ENCODE assay signal across 13 cellular contexts in the genomic region with DNA sequence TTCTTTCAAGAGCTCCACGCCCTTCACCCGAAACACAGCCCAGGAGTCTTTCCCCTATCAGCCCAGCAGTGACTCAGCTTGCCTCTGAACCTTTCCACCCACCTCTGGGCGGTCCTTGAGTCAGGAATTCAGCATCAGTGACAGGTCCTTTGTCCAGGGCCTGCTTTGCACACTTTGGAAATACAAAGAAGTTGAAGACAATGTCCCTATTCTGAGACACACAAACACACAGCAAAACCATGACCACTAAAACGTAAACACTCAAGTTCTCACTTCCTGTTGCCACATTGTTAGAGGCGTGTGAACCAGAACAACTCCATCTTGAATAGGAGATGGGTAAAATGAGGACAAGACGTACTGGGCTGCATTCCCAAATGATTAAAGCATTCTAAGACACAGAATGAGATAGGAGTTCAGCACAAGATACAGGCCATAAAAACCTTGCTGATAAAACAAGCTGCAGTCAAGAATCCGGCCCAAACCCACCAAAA. TPM values are rescaled to one million over a fixed set of nuclear protein-coding genes. Genes with fewer than 3 reads are reported as not detected.
DNase-seq lines count a peak whose midpoint lies in the region; ATAC-seq, FAIRE-seq and TF ChIP-seq lines count a peak whose summit lies in the region.
"Had no signal": no experiment of that assay in that cellular context is flagged by ENCODE, and none has a peak within 500 bp of the region (broad histone marks: within the 10 kb centered on the region; RNA-seq: fewer than 3 reads in every experiment).

No MANE protein-coding gene starts in this region.

- H3K4me3 ChIP-seq in A673 (ENCODE audit: low read depth, low read length, poor library complexity, severe bottlenecking) (no peak overlapping the region), GM23338 (no peak overlapping the region), astrocyte (ENCODE audit: insufficient read depth, low read depth, low read length) (no peak overlapping the region), keratinocyte (ENCODE audit: control insufficient read depth in 2 of 3, extremely low read depth in 1 of 3, insufficient read depth in 2 of 3, low read depth in 1 of 3, low read length in 3 of 3) (no peak overlapping the region)
- H3K4me3 ChIP-seq: BLaER1, Peyer's patch had no signal

- peaks cover 2% of the 10 kb centered on the region for H3K9me1 ChIP-seq in keratinocyte (ENCODE audit: control insufficient read depth, extremely low read depth, insufficient read depth, low read length)

- H3K36me3 Mint-ChIP-seq in GM23338 (ENCODE audit: low read depth) = no peaks in the 10 kb centered on the region; the same call in 2 of the 3 replicates
- H3K36me3 Mint-ChIP-seq in astrocyte (ENCODE audit: low read depth, unreplicated experiment) = no peaks in the 10 kb centered on the region

- DNase-seq in A673 (ENCODE audit: low spot score) = no peak
- DNase-seq in GM23338 (ENCODE audit: low spot score) = no peak
- DNase-seq in astrocyte (ENCODE audit: low read depth) = peak; percentile 76
- DNase-seq in keratinocyte (ENCODE audit: low read depth, low spot score) = peak; percentile 11
- no peak for DNase-seq in activated naive CD4-positive, alpha-beta T cell (lab: John Stamatoyannopoulos, UW)
- DNase-seq in NCI-H446 treated with DMSO at 0.1 percent for 48 hours (lab: John Stamatoyannopoulos, UW) = no peak
- no peak for DNase-seq in cortex of kidney (lab: John Stamatoyannopoulos, UW)
- DNase-seq: activated naive CD4-positive, alpha-beta T cell treated with Interleukin-2 at 50 U/mL for 16 hours; erythroblast had no signal

- FAIRE-seq in astrocyte (lab: Jason Lieb, UNC) = no peak
- peak; percentile 76 for FAIRE-seq in keratinocyte (lab: Jason Lieb, UNC)

- H3K27me3 ChIP-seq in A673 (replicated peaks; ENCODE audit: insufficient read depth, low read depth, low read length, poor library complexity) = no peaks in the 10 kb centered on the region
- no peaks in the 10 kb centered on the region for H3K27me3 ChIP-seq in GM23338 (ENCODE audit: insufficient read depth)
- no peaks in the 10 kb centered on the region for H3K27me3 ChIP-seq in astrocyte (ENCODE audit: insufficient read depth, low read length)
- no peaks in the 10 kb centered on the region for H3K27me3 ChIP-seq in keratinocyte (ENCODE audit: control insufficient read depth, extremely low read depth, insufficient read depth, low read length)
- H3K27me3 ChIP-seq: BLaER1, Peyer's patch had no signal

- no peaks in the 10 kb centered on the region for H3K9me3 Mint-ChIP-seq in GM23338
- H3K9me3 Mint-ChIP-seq in astrocyte (ENCODE audit: unreplicated experiment) = peaks cover 2% of the 10 kb centered on the region

- H3K9me3 ChIP-seq in A673 (ENCODE audit: low read depth, low read length, poor library complexity, severe bottlenecking) = no peaks in the 10 kb centered on the region
- H3K9me3 ChIP-seq in astrocyte (ENCODE audit: insufficient read depth, low read depth, low read length) = no peaks in the 10 kb centered on the region
- no peaks in the 10 kb centered on the region for H3K9me3 ChIP-seq in keratinocyte (ENCODE audit: control insufficient read depth, low read depth, low read length)
- H3K9me3 ChIP-seq: BLaER1, Peyer's patch had no signal

- H3K27ac ChIP-seq in A673 (ENCODE audit: low read depth, low read length, poor library complexity, severe bottlenecking) = peak overlapping the region; percentile 1
- H3K27ac ChIP-seq in GM23338 (ENCODE audit: low read depth) = no peak overlapping the region
- no peak overlapping the region for H3K27ac ChIP-seq in astrocyte (ENCODE audit: low read depth, low read length)
- peak overlapping the region; percentile 14 for H3K27ac ChIP-seq in keratinocyte (ENCODE audit: control insufficient read depth, insufficient read depth, low read length)
- H3K27ac ChIP-seq: BLaER1, Peyer's patch had no signal

- H3K4me3 Mint-ChIP-seq in GM23338 = no peak overlapping the region
- no peak overlapping the region for H3K4me3 Mint-ChIP-seq in astrocyte (ENCODE audit: unreplicated experiment)

- ATAC-seq in GM23338 = no peak; the same call in 2 of the 3 replicates
- ATAC-seq in GM21825 (IDR thresholded peaks at IDR 0.05; ENCODE audit: unreplicated experiment) = no peak
- ATAC-seq: left lobe of liver had no signal

- 0 out of 2 replicates have a peak, but pooled peaks cover 3% of the 10 kb centered on the region for H3K9me2 ChIP-seq in GM23338 (ENCODE audit: insufficient read depth)

- CTCF ChIA-PET in A673 (lab: Charles Lee) = no interaction called here

- dilution Hi-C loops in keratinocyte (cut with MboI; ENCODE audit: extremely low pct_ligation_motif_present, low sequenced_read_pairs) = no loop called here

- intact Hi-C loops in A673 (cut with micrococcal nuclease; ENCODE audit: unreplicated experiment) = no loop called here

- H3F3A ChIP-seq in GM23338 (replicated peaks; ENCODE audit: low read depth) = no peaks in the 10 kb centered on the region

- H3K79me2 ChIP-seq in GM23338 (replicated peaks; ENCODE audit: insufficient read depth) = no peaks in the 10 kb centered on the region
- no peaks in the 10 kb centered on the region for H3K79me2 ChIP-seq in astrocyte (ENCODE audit: insufficient read depth, low read length)
- no peaks in the 10 kb centered on the region for H3K79me2 ChIP-seq in keratinocyte (ENCODE audit: control insufficient read depth, insufficient read depth, low read length)

- POLR2A ChIA-PET in A673 (lab: Charles Lee; ENCODE audit: low non-redundant PET) = no interaction called here

- H3K27me3 Mint-ChIP-seq in GM23338 (ENCODE audit: insufficient read depth, low read depth, poor library complexity) (peaks cover 7% of the 10 kb centered on the region), astrocyte (ENCODE audit: low read depth, unreplicated experiment) (no peaks in the 10 kb centered on the region)

- H3K4me1 ChIP-seq in A673 (ENCODE audit: insufficient read depth, low read length, poor library complexity, severe bottlenecking) (peaks cover 18% of the 10 kb centered on the region), GM23338 (ENCODE audit: insufficient read depth) (peaks cover 2% of the 10 kb centered on the region; the same call in 1 of the 2 replicates), astrocyte (ENCODE audit: insufficient read depth, low read length) (peaks cover 4% of the 10 kb centered on the region), keratinocyte (ENCODE audit: control insufficient read depth, extremely low read depth, insufficient read depth, low read length) (peaks cover 19% of the 10 kb centered on the region)

- H3K4me1 Mint-ChIP-seq in GM23338 (peaks cover 20% of the 10 kb centered on the region), astrocyte (ENCODE audit: low read depth, unreplicated experiment) (peaks cover 22% of the 10 kb centered on the region)

- H4K20me1 ChIP-seq in GM23338 (replicated peaks; ENCODE audit: insufficient read depth) = no peaks in the 10 kb centered on the region
- no peaks in the 10 kb centered on the region for H4K20me1 ChIP-seq in astrocyte (ENCODE audit: insufficient read depth, low read length)
- H4K20me1 ChIP-seq in keratinocyte (ENCODE audit: control insufficient read depth, extremely low read depth, insufficient read depth, low read length) = no peaks in the 10 kb centered on the region
- H4K20me1 ChIP-seq: BLaER1 had no signal

- no peaks in the 10 kb centered on the region for H3K36me3 ChIP-seq in A673 (ENCODE audit: insufficient read depth, low read length, poor library complexity, severe bottlenecking)
- H3K36me3 ChIP-seq in GM23338 (ENCODE audit: insufficient read depth) = no peaks in the 10 kb centered on the region
- no peaks in the 10 kb centered on the region for H3K36me3 ChIP-seq in astrocyte (ENCODE audit: insufficient read depth, low read length)
- H3K36me3 ChIP-seq in keratinocyte (ENCODE audit: control insufficient read depth in 2 of 2, extremely low read depth in 1 of 2, insufficient read depth in 2 of 2, low read length in 2 of 2) = no peaks in the 10 kb centered on the region
- H3K36me3 ChIP-seq: BLaER1, Peyer's patch had no signal

- no TSS peak for BruUV-seq in A673 (replicated peaks; lab: Mats Ljungman, UMichigan)

- H3K9ac ChIP-seq in astrocyte (ENCODE audit: low read length) = no peak overlapping the region
- no peak overlapping the region for H3K9ac ChIP-seq in keratinocyte (ENCODE audit: control insufficient read depth, extremely low read depth, insufficient read depth, low read length)
- H3K9ac ChIP-seq: BLaER1 had no signal

- H3K4me2 ChIP-seq in GM23338 (no peak overlapping the region), astrocyte (ENCODE audit: low read length) (peak overlapping the region; percentile 16), keratinocyte (ENCODE audit: control insufficient read depth, extremely low read depth, insufficient read depth, low read depth, low read length) (peak overlapping the region; percentile 14)

- H2AFZ ChIP-seq in GM23338 (no peak overlapping the region), astrocyte (ENCODE audit: low read depth, low read length) (peak overlapping the region; percentile 69), keratinocyte (ENCODE audit: control insufficient read depth, low read length) (peak overlapping the region; percentile 33)

- TF ChIP-seq CTCF in A673 (conservative IDR thresholded peaks at IDR 0.05; ENCODE audit: low read depth, low read length) (no peak), GM23338 (conservative IDR thresholded peaks at IDR 0.05; ENCODE audit: low read depth in 2 of 2) (no peak), astrocyte (IDR thresholded peaks at IDR 0.05; ENCODE audit: insufficient read depth, low read depth, low read length) (no peak), keratinocyte (optimal IDR thresholded peaks at IDR 0.05 in 1 of 3, IDR thresholded peaks at IDR 0.05 in 1 of 3, conservative IDR thresholded peaks at IDR 0.05 in 1 of 3; ENCODE audit: extremely low read depth in 1 of 3, insufficient read depth in 2 of 3, low read length in 3 of 3) (no peak)

- H3K27ac Mint-ChIP-seq in GM23338 (peak overlapping the region; percentile 46; the same call in 1 of the 2 replicates), astrocyte (ENCODE audit: unreplicated experiment) (peak overlapping the region; percentile 15)

RNA-seq across cellular contexts. Expression of gene ATP12A, which starts 49.3 kb away (rescaled TPM):
- total RNA-seq in A673 (2021) (0.39 and 0.47 TPM in 2 replicates), astrocyte (0.19 TPM in 1 of 2 replicates, not detected in the other)
- total RNA-seq in GM23338 (2014; rRNA removed; shearing (Covaris generic)) = 0.78 and 1.0 TPM in 2 replicates
- polyA plus RNA-seq in GM23338 (2016; fragmentation: Nextera tagmentation; extraction: Ambion mirVana) (0.19 and 0.40 TPM in 2 replicates), keratinocyte (0.42 to 1.5 TPM (median 0.79 TPM) in 3 replicates)
- polyA plus RNA-seq in keratinocyte (2011; ENCODE audit: low read depth) = 41.0 TPM
- polyA plus RNA-seq in keratinocyte (2011; cell fraction: cytosol; rRNA removed) = 0.29 and 0.74 TPM in 2 replicates
- 1.9 and 4.7 TPM in 2 replicates for polyA plus RNA-seq in keratinocyte (2011; cell fraction: nucleus; rRNA removed)
- polyA plus RNA-seq in keratinocyte (2012; ENCODE audit: low replicate concordance) = 1.1 and 57.8 TPM in 2 replicates
- polyA minus RNA-seq in keratinocyte = 0.69 to 3.6 TPM (median 2.3 TPM) in 3 replicates
- not detected for polyA minus RNA-seq in keratinocyte (2011; cell fraction: cytosol; rRNA and poly(A)+ RNA removed)
- 3.0 and 5.1 TPM in 2 replicates for polyA minus RNA-seq in keratinocyte (2011; cell fraction: nucleus; rRNA and poly(A)+ RNA removed)
- total RNA-seq: left lobe of liver, Peyer's patch had no signal

Comparison
In these comparisons a context has a peak if more than half of its experiments do, and no peak if none do; other contexts are left out.
1. DNase-seq: peak in astrocyte (single experiment) and keratinocyte (single experiment); none in A673 (single experiment), GM23338 (single experiment), activated naive CD4-positive, alpha-beta T cell (0 of 4), NCI-H446 treated with DMSO at 0.1 percent for 48 hours (single experiment) and cortex of kidney (single experiment).
2. H3K27ac ChIP-seq: peak in A673 (single experiment) and keratinocyte (single experiment); none in GM23338 (single experiment) and astrocyte (single experiment).